8 cellular contexts compared by ENCODE assay signal in the genomic region with DNA sequence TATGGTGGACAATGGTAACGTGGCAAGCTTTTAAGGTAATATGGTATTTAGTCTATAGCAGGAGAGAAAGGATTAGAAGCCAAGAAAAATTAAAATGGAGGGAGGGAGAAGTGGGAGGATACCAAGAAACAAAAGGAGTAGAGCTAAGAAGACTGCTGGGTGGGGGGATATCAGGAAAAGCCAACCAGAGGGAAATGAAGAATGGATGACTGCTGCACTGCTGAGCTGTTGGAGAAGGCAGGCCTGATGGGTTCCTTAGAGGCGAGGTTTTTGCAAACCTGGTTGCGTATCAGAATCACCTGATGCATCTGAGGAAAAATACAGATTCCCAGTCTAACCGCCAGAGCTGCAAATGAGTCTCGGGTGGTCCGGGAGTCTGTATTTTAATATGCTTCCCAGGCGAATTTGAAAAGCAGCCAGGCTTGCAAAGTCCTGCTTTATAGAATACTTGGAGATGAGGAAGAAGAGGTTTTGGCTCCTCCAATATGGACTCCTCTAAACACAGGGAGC. TPM values are rescaled to one million over a fixed set of nuclear protein-coding genes. Genes with fewer than 3 reads are reported as not detected.
DNase-seq lines count a peak whose midpoint lies in the region; ATAC-seq, FAIRE-seq and TF ChIP-seq lines count a peak whose summit lies in the region.

No MANE protein-coding gene starts in this region.

- TF ChIP-seq POLR2A in A549 (IDR thresholded peaks at IDR 0.05; ENCODE audit: low read length) (no peak), body of pancreas (IDR thresholded peaks at IDR 0.05) (no peak)

- WGBS in A549 (ENCODE audit: missing lambda C conversion rate), result 51% methylated on average over 7 of the region's 7 CpGs
- 36 to 39% methylated on average over 5 to 7 of the region's 7 CpGs for WGBS in body of pancreas, 2 donors

- no peak for TF ChIP-seq RAD21 in A549 (conservative IDR thresholded peaks at IDR 0.05 in 1 of 2, IDR thresholded peaks at IDR 0.05 in 1 of 2)

- peak overlapping the region; percentile 94 to 96 for H3K27ac ChIP-seq in A549
- H3K27ac ChIP-seq in HEK293 (ENCODE audit: extremely low read depth, low read depth, low read length), result no peak overlapping the region
- peak overlapping the region; percentile 22 for H3K27ac ChIP-seq in brain microvascular endothelial cell
- peak overlapping the region in 1 of 4 donors; percentile 74 for H3K27ac ChIP-seq in body of pancreas

- in situ Hi-C loops in brain microvascular endothelial cell (cut with HindIII; ENCODE audit: low pct_ligation_motif_present, low sequenced_read_pairs), result no loop called here

- peaks cover 42% of the 10 kb centered on the region for H3K4me1 ChIP-seq in A549
- H3K4me1 ChIP-seq in HEK293 (ENCODE audit: control insufficient read depth, insufficient read depth, low read length), result 0 out of 2 replicates have a peak, but pooled peaks cover 4% of the 10 kb centered on the region
- H3K4me1 ChIP-seq in body of pancreas, result peaks cover 30% of the 10 kb centered on the region

- peak overlapping the region; percentile 79 for H3K4me3 Mint-ChIP-seq in mesothelial cell of epicardium

- H3K36me3 Mint-ChIP-seq in mesothelial cell of epicardium, result peaks cover 6% of the 10 kb centered on the region

- intact Hi-C loops in body of pancreas (cut with DNase I), result no loop called here

- H3K27me3 Mint-ChIP-seq in mesothelial cell of epicardium (ENCODE audit: low read depth), result no peaks in the 10 kb centered on the region

- H3K27me3 ChIP-seq in brain microvascular endothelial cell (replicated peaks) (no peaks in the 10 kb centered on the region), body of pancreas (no peaks in the 10 kb centered on the region)

- DNase-seq in A549 (ENCODE audit: low read depth in 1 of 2, low spot score in 1 of 2), result no peak
- DNase-seq in brain microvascular endothelial cell, result no peak
- DNase-seq in mesothelial cell of epicardium (ENCODE audit: low spot score in 2 of 2, unreplicated experiment in 2 of 2), result no peak
- no peak for DNase-seq in body of pancreas
- no peak for DNase-seq in NCI-H1694 (lab: John Stamatoyannopoulos, UW)

- no peak for FAIRE-seq in A549 (lab: Jason Lieb, UNC)

- H3K9me3 ChIP-seq in A549 (no peaks in the 10 kb centered on the region), HEK293 (ENCODE audit: control insufficient read depth, insufficient read depth, low read depth, low read length) (no peaks in the 10 kb centered on the region), body of pancreas (no peaks in the 10 kb centered on the region)

- TF ChIP-seq CTCF in A549 (IDR thresholded peaks at IDR 0.05) (no peak), HEK293 (tag by site-specific recombination; IDR thresholded peaks at IDR 0.05) (no peak), brain microvascular endothelial cell (IDR thresholded peaks at IDR 0.05; ENCODE audit: low read depth, low read length, missing control alignments) (no peak), mesothelial cell of epicardium (IDR thresholded peaks at IDR 0.05; ENCODE audit: unreplicated experiment) (no peak), body of pancreas (IDR thresholded peaks at IDR 0.05) (no peak)

- ATAC-seq in A549, result no peak
- no peak for ATAC-seq in HG03469 (IDR thresholded peaks at IDR 0.05; ENCODE audit: unreplicated experiment)
- ATAC-seq in body of pancreas, result no peak
- ATAC-seq in GM21528 (IDR thresholded peaks at IDR 0.05; ENCODE audit: low FRiP score, unreplicated experiment), result no peak

- H3K4me2 ChIP-seq in A549, result peak overlapping the region; percentile 96

- no peak for TF ChIP-seq EP300 in A549 (IDR thresholded peaks at IDR 0.05)

- peaks cover 39% of the 10 kb centered on the region for H3K4me1 Mint-ChIP-seq in mesothelial cell of epicardium

- peaks cover 8% of the 10 kb centered on the region for H3K9me3 Mint-ChIP-seq in mesothelial cell of epicardium

- CTCF ChIA-PET in A549 (lab: Yijun Ruan, JAX) (interaction anchor here (0.7 to 1.2 kb wide), 2 partner anchors 9 to 405 kb away, joined by 3 to 4 read pairs; no protein-coding TSS in a partner anchor), HEK293 (lab: Yijun Ruan, JAX) (interaction anchor here (0.6 to 1.8 kb wide), 7 partner anchors 9 to 618 kb away, joined by 3 to 8 read pairs (median 4); no protein-coding TSS in a partner anchor)

- H3K36me3 ChIP-seq in HEK293 (ENCODE audit: control insufficient read depth in 2 of 2, insufficient read depth in 1 of 2, low read length in 2 of 2), result peaks cover 0 to 21% of the 10 kb centered on the region in 2 experiments
- H3K36me3 ChIP-seq in brain microvascular endothelial cell (replicated peaks), result no peaks in the 10 kb centered on the region
- H3K36me3 ChIP-seq in body of pancreas (replicated peaks in 1 of 2; ENCODE audit: insufficient read depth in 1 of 2, low read depth in 2 of 2), result no peaks in the 10 kb centered on the region

- peak overlapping the region; percentile 75 for H3K27ac Mint-ChIP-seq in mesothelial cell of epicardium

- H3K4me3 ChIP-seq in A549 (peak overlapping the region; percentile 96), HEK293 (ENCODE audit: low read depth, low read length) (peak overlapping the region; percentile 79), brain microvascular endothelial cell (ENCODE audit: low read depth, low read length) (peak overlapping the region; percentile 72), body of pancreas (no peak overlapping the region)

- POLR2A ChIA-PET in A549 (lab: Yijun Ruan, JAX), result interaction anchor here (0.6 to 1.3 kb wide), 4 partner anchors 10 to 266 kb away, joined by 3 to 4 read pairs (median 4); no protein-coding TSS in a partner anchor
- POLR2A ChIA-PET in HEK293 (lab: Yijun Ruan, JAX), result interaction anchor here (0.6 to 2.0 kb wide), 5 partner anchors 8 to 554 kb away, joined by 3 to 5 read pairs (median 3); partner anchors contain the start of genes RPL39 and SLC25A5

TF ChIP-seq in A549, 52 proteins besides CTCF, POLR2A, EP300 and RAD21 (continues in another document):
- TF ChIP-seq ZSCAN20 (CRISPR knock-in tag; IDR thresholded peaks at IDR 0.05) (no peak), FOSL2 (IDR thresholded peaks at IDR 0.05) (no peak), FOSL2 (CRISPR knock-in tag; IDR thresholded peaks at IDR 0.05) (no peak), ZC3H11A (IDR thresholded peaks at IDR 0.05) (no peak), REST (IDR thresholded peaks at IDR 0.05) (no peak)

TF ChIP-seq in HEK293, 187 proteins besides CTCF, POLR2A, EP300 and RAD21 (continues in another document):
- TF ChIP-seq ZNF514 (tag by site-specific recombination; IDR thresholded peaks at IDR 0.05) (no peak), SP2 (tag by site-specific recombination; IDR thresholded peaks at IDR 0.05) (no peak)
- TF ChIP-seq, protein P1, sequence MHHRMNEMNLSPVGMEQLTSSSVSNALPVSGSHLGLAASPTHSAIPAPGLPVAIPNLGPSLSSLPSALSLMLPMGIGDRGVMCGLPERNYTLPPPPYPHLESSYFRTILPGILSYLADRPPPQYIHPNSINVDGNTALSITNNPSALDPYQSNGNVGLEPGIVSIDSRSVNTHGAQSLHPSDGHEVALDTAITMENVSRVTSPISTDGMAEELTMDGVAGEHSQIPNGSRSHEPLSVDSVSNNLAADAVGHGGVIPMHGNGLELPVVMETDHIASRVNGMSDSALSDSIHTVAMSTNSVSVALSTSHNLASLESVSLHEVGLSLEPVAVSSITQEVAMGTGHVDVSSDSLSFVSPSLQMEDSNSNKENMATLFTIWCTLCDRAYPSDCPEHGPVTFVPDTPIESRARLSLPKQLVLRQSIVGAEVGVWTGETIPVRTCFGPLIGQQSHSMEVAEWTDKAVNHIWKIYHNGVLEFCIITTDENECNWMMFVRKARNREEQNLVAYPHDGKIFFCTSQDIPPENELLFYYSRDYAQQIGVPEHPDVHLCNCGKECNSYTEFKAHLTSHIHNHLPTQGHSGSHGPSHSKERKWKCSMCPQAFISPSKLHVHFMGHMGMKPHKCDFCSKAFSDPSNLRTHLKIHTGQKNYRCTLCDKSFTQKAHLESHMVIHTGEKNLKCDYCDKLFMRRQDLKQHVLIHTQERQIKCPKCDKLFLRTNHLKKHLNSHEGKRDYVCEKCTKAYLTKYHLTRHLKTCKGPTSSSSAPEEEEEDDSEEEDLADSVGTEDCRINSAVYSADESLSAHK (tag by site-specific recombination; IDR thresholded peaks at IDR 0.05), result no peak
- TF ChIP-seq, protein P2, sequence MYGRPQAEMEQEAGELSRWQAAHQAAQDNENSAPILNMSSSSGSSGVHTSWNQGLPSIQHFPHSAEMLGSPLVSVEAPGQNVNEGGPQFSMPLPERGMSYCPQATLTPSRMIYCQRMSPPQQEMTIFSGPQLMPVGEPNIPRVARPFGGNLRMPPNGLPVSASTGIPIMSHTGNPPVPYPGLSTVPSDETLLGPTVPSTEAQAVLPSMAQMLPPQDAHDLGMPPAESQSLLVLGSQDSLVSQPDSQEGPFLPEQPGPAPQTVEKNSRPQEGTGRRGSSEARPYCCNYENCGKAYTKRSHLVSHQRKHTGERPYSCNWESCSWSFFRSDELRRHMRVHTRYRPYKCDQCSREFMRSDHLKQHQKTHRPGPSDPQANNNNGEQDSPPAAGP (tag by site-specific recombination; IDR thresholded peaks at IDR 0.05), result no peak

RNA-seq across cellular contexts. Expression of gene PGRMC1, which starts 1.5 kb away (rescaled TPM):
- 118 and 163 TPM in 2 replicates for polyA plus RNA-seq in A549 (2011; rRNA removed)
- 85.2 and 104 TPM in 2 replicates for polyA plus RNA-seq in A549 (2012; cell fraction: cytosol; rRNA removed)
- polyA plus RNA-seq in A549 (2012; cell fraction: nucleus; rRNA removed), result 77.7 and 92.7 TPM in 2 replicates
- polyA plus RNA-seq in A549 (2017; fragmentation: RNase III; extraction: RNeasy Plus Mini Kit Qiagen cat#74134 plus additional on column Dnase treatment), result 140 to 159 TPM (median 151 TPM) in 3 replicates
- polyA minus RNA-seq in A549 (2011; rRNA and poly(A)+ RNA removed), result 33.4 and 35.6 TPM in 2 replicates
- 137 to 143 TPM (median 140 TPM) in 3 replicates for total RNA-seq in mesothelial cell of epicardium
- total RNA-seq in body of pancreas, result 10 to 100 TPM; 42.5 to 45.8 TPM

Comparison
In these comparisons a context has a peak if more than half of its experiments do, and no peak if none do; other contexts are left out.
1. H3K4me3 ChIP-seq: peak in A549 (single experiment), HEK293 (single experiment) and brain microvascular endothelial cell (single experiment); none in body of pancreas (0 of 2).
2. Of the 5 proteins assayed by ChIP-seq in both HEK293 and A549: peak only in HEK293: PBX3; only in A549: none; in both: none; in neither: 4.